In the genomic region with DNA sequence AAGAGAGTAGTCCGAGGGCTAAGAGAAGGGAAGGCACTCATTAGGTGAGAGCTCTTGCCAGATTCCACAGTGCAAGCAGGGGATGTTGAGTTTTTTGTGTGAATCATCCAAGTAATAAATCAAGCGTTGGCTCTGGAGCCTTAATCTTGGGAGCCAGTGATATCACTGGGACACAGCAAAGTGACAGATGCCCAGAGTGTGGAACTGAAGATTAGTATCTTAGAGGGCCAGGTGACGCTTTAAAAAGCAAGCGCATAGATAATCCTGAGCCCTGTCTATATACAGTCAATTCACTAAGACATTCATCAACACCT, we compare ENCODE assay signal across 10 cellular contexts.
DNase-seq lines count a peak whose midpoint lies in the region; ATAC-seq and TF ChIP-seq lines count a peak whose summit lies in the region.
"Had no signal": no experiment of that assay in that cellular context is flagged by ENCODE, and none has a peak within 500 bp of the region (broad histone marks: within the 10 kb centered on the region; RNA-seq: fewer than 3 reads in every experiment).

No MANE protein-coding gene starts in this region.

- CTCF ChIA-PET in CD8-positive, alpha-beta T cell (lab: Charles Lee): interaction anchor here (0.8 to 1.6 kb wide), 5 partner anchors 10 to 146 kb away, joined by 3 to 4 read pairs (median 3); no protein-coding TSS in a partner anchor

- TF ChIP-seq POLR2A in thyroid gland (IDR thresholded peaks at IDR 0.05): no peak

- POLR2A ChIA-PET in CD8-positive, alpha-beta T cell (lab: Charles Lee): interaction anchor here (0.5 to 1.5 kb wide), 3 partner anchors 17 to 232 kb away, joined by 3 to 4 read pairs (median 4); a partner anchor contains a TSS

- H3K27me3 ChIP-seq in CD8-positive, alpha-beta T cell (ENCODE audit: insufficient read depth, low read length): peaks cover 1% of the 10 kb centered on the region
- peaks cover 3% of the 10 kb centered on the region for H3K27me3 ChIP-seq in thyroid gland

- no peak for ATAC-seq in CD8-positive, alpha-beta T cell
- no peak for ATAC-seq in HG03139 (IDR thresholded peaks at IDR 0.05; ENCODE audit: unreplicated experiment)

- peaks cover 28% of the 10 kb centered on the region for H3K4me1 ChIP-seq in CD8-positive, alpha-beta T cell (ENCODE audit: insufficient read depth, low read length)
- no peaks in the 10 kb centered on the region for H3K4me1 ChIP-seq in thyroid gland

- H3K4me3 ChIP-seq in CD8-positive, alpha-beta T cell (ENCODE audit: low read depth, low read length): no peak overlapping the region
- no peak overlapping the region for H3K4me3 ChIP-seq in fibroblast of the aortic adventitia (ENCODE audit: low read depth, low read length)
- H3K4me3 ChIP-seq in thyroid gland (replicated peaks in 1 of 3): no peak overlapping the region

- DNase-seq in CD8-positive, alpha-beta T cell: no peak
- DNase-seq in HCEC 1CT: peak; percentile 26
- peak; percentile 90 for DNase-seq in NCI-H82 treated with DMSO at 0.1 percent for 48 hours (lab: John Stamatoyannopoulos, UW; ENCODE audit: unreplicated experiment)
- DNase-seq in fibroblast of the aortic adventitia (ENCODE audit: low read depth): peak; percentile 66
- DNase-seq in GM19238 (ENCODE audit: insufficient read length, low spot score): no peak
- DNase-seq in thyroid gland: no peak
- DNase-seq in stimulated activated naive CD4-positive, alpha-beta T cell treated with Interleukin-2 at 50 U/mL for 16 hours (lab: John Stamatoyannopoulos, UW): no peak
- DNase-seq: activated CD8-positive, alpha-beta memory T cell treated with anti-CD3 and anti-CD28 coated beads, Interleukin-2, amount 50 U/mL, for 48 hours; amygdala had no signal

- H3K9me3 ChIP-seq in CD8-positive, alpha-beta T cell (ENCODE audit: low read length): peaks cover 16% of the 10 kb centered on the region
- H3K9me3 ChIP-seq in thyroid gland: no peaks in the 10 kb centered on the region

- H3K36me3 ChIP-seq in CD8-positive, alpha-beta T cell (ENCODE audit: insufficient read depth, low read length): no peaks in the 10 kb centered on the region
- no peaks in the 10 kb centered on the region for H3K36me3 ChIP-seq in thyroid gland

- no peak overlapping the region for H3K27ac Mint-ChIP-seq in CD8-positive, alpha-beta T cell

- peaks cover 32% of the 10 kb centered on the region for H3K4me1 Mint-ChIP-seq in CD8-positive, alpha-beta T cell (ENCODE audit: low read depth)

- intact Hi-C loops in CD8-positive, alpha-beta T cell (cut with DNase I, micrococcal nuclease): loop anchor here in 1 of 2 experiments (5.0 kb wide), 1 partner anchor 1299 kb away; a partner anchor contains a TSS
- intact Hi-C loops in thyroid gland (cut with DNase I): no loop called here

- TF ChIP-seq CTCF in CD8-positive, alpha-beta T cell (IDR thresholded peaks at IDR 0.05): no peak
- TF ChIP-seq CTCF in fibroblast of the aortic adventitia (IDR thresholded peaks at IDR 0.05; ENCODE audit: insufficient read depth, low read length): no peak
- TF ChIP-seq CTCF in thyroid gland (IDR thresholded peaks at IDR 0.05): no peak

- H3K36me3 Mint-ChIP-seq in CD8-positive, alpha-beta T cell: peaks cover 5% of the 10 kb centered on the region

- H3K9me3 Mint-ChIP-seq in CD8-positive, alpha-beta T cell: peaks cover 14% of the 10 kb centered on the region

- WGBS in thyroid gland, 2 donors: 84% methylated on average over 4 of the region's 4 CpGs

- peaks cover 9% of the 10 kb centered on the region for H3K27me3 Mint-ChIP-seq in CD8-positive, alpha-beta T cell (ENCODE audit: low read depth)

- H3K4me3 Mint-ChIP-seq in CD8-positive, alpha-beta T cell: peak overlapping the region; percentile 52

- H3K27ac ChIP-seq in CD8-positive, alpha-beta T cell (ENCODE audit: low read depth, low read length): no peak overlapping the region
- H3K27ac ChIP-seq in thyroid gland: no peak overlapping the region

Comparison
In these comparisons a context has a peak if more than half of its experiments do, and no peak if none do; other contexts are left out.
1. DNase-seq: peak in HCEC 1CT (single experiment), NCI-H82 treated with DMSO at 0.1 percent for 48 hours (single experiment) and fibroblast of the aortic adventitia (single experiment); none in CD8-positive, alpha-beta T cell (0 of 7), GM19238 (single experiment), thyroid gland (0 of 2) and stimulated activated naive CD4-positive, alpha-beta T cell treated with Interleukin-2 at 50 U/mL for 16 hours (single experiment).